In the genomic region with DNA sequence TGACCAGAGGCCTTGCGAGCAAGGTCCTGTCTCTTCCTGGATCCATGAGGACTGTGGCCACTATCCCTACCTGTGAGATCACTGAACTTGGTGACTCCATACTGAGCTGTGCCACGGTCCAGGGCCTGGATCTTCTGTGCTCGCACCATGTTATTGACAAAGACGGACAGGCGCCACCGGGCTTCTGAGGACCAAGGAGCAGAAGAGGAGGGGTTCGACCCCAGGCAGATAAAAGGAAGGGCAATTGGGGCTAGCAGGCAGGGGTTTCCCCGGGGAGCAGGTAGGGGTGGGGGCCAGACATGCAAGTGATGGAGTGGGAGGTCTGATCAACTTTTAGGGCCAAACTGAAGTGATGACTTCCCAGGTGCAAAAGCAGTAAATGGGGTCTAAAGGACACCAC, we compare ENCODE assay signal across 32 cellular contexts. TPM values are rescaled to one million over a fixed set of nuclear protein-coding genes. Genes with fewer than 3 reads are reported as not detected.
"Had no signal": no experiment of that assay in that cellular context is flagged by ENCODE, and none has a peak within 500 bp of the region (broad histone marks: within the 10 kb centered on the region; RNA-seq: fewer than 3 reads in every experiment).

No MANE protein-coding gene starts in this region.

- H3K27ac Mint-ChIP-seq: activated CD4-positive, alpha-beta T cell treated with anti-CD3 and anti-CD28 coated beads, Interleukin-2, amount 10 ng/mL, durations not matched to agents 7 days and 5 days; activated CD8-positive, alpha-beta T cell treated with anti-CD3 and anti-CD28 coated beads for 36 hours; activated naive CD8-positive, alpha-beta T cell treated with anti-CD3 and anti-CD28 coated beads, Interleukin-2, amount 10 ng/mL, durations not matched to agents 7 days and 5 days; activated T-helper 2 cell treated with anti-CD3 and anti-CD28 coated beads, Interferon-gamma antibody, Interleukin-2, Interleukin-4, amounts not matched to agents 10 μg/mL and 5 μg/mL and 100 μg/mL, durations not matched to agents 14 hours and 24 hours and 36 hours; dendritic cell treated with granulocyte-macrophage colony-stimulating factor and Interleukin-4, amounts not matched to agents 40 ng/mL and 50 ng/mL, for 4 days; endodermal cell; stimulated activated naive B cell treated with anti-CD40 and anti-IgM and Interleukin-4, amounts not matched to agents 10 μg/mL and 1 μg/mL and 100 μg/mL, for 72 hours had no signal

- H3K9me3 ChIP-seq: heart left ventricle, left ventricle myocardium inferior, right atrium auricular region, stomach, thyroid gland, upper lobe of left lung, vagina had no signal

- H3K4me3 Mint-ChIP-seq: activated CD4-positive, alpha-beta T cell treated with anti-CD3 and anti-CD28 coated beads, Interleukin-2, amount 10 ng/mL, durations not matched to agents 7 days and 5 days; activated CD8-positive, alpha-beta T cell treated with anti-CD3 and anti-CD28 coated beads for 36 hours; activated naive CD8-positive, alpha-beta T cell treated with anti-CD3 and anti-CD28 coated beads, Interleukin-2, amount 10 ng/mL, durations not matched to agents 7 days and 5 days; dendritic cell treated with granulocyte-macrophage colony-stimulating factor and Interleukin-4, amounts not matched to agents 40 ng/mL and 50 ng/mL, for 4 days; endodermal cell had no signal

- H3K4me3 ChIP-seq: heart left ventricle, left ventricle myocardium inferior, lung, right atrium auricular region, smooth muscle cell, stomach, thyroid gland, upper lobe of left lung, vagina had no signal

- H3K36me3 ChIP-seq: thyroid gland, vagina had no signal

- H3K36me3 Mint-ChIP-seq: activated naive CD8-positive, alpha-beta T cell treated with anti-CD3 and anti-CD28 coated beads, Interleukin-2, amount 10 ng/mL, durations not matched to agents 7 days and 5 days; stimulated activated naive B cell treated with anti-CD40 and anti-IgM and Interleukin-4, amounts not matched to agents 10 μg/mL and 1 μg/mL and 100 μg/mL, for 72 hours had no signal

- H3K27ac ChIP-seq: heart left ventricle, left ventricle myocardium inferior, right atrium auricular region, stomach, thyroid gland, upper lobe of left lung, vagina had no signal

- H3K9me3 Mint-ChIP-seq: activated CD4-positive, alpha-beta T cell treated with anti-CD3 and anti-CD28 coated beads, Interleukin-2, amount 10 ng/mL, durations not matched to agents 7 days and 5 days; activated CD8-positive, alpha-beta T cell treated with anti-CD3 and anti-CD28 coated beads for 36 hours; activated naive CD8-positive, alpha-beta T cell treated with anti-CD3 and anti-CD28 coated beads, Interleukin-2, amount 10 ng/mL, durations not matched to agents 7 days and 5 days; activated T-cell treated with anti-CD3 and anti-CD28 coated beads, Interleukin-2, amount 50 U/mL, for 4 hours; activated T-helper 2 cell treated with anti-CD3 and anti-CD28 coated beads, Interferon-gamma antibody, Interleukin-2, Interleukin-4, amounts not matched to agents 10 μg/mL and 5 μg/mL and 100 μg/mL, durations not matched to agents 14 hours and 24 hours and 36 hours; dendritic cell treated with granulocyte-macrophage colony-stimulating factor and Interleukin-4, amounts not matched to agents 40 ng/mL and 50 ng/mL, for 4 days; stimulated activated naive B cell treated with anti-CD40 and anti-IgM and Interleukin-4, amounts not matched to agents 10 μg/mL and 1 μg/mL and 100 μg/mL, for 72 hours had no signal

- ATAC-seq: activated CD8-positive, alpha-beta T cell treated with anti-CD3 and anti-CD28 coated beads for 36 hours; activated T-cell treated with anti-CD3 and anti-CD28 coated beads, Interleukin-2, amount 50 U/mL, for 4 hours; esophagus mucosa; heart left ventricle; stimulated activated naive B cell treated with anti-CD40 and anti-IgM and Interleukin-4, amounts not matched to agents 10 μg/mL and 1 μg/mL and 100 μg/mL, for 72 hours had no signal

- FAIRE-seq: islet of Langerhans had no signal

- DNase-seq: activated CD4-positive, alpha-beta T cell treated with anti-CD3 and anti-CD28 coated beads, Interleukin-2, amount 10 ng/mL, durations not matched to agents 7 days and 5 days; activated CD4-positive, CD25-positive, alpha-beta regulatory T cell treated with anti-CD3 and anti-CD28 coated beads, Interleukin-2, amount 50 U/mL, for 72 hours; activated CD8-positive, alpha-beta T cell treated with anti-CD3 and anti-CD28 coated beads for 36 hours; activated naive CD4-positive, alpha-beta T cell treated with Interleukin-2 at 50 U/mL for 16 hours; activated naive CD8-positive, alpha-beta T cell treated with anti-CD3 and anti-CD28 coated beads, Interleukin-2, amount 10 ng/mL, durations not matched to agents 7 days and 5 days; activated T-cell treated with anti-CD3 and anti-CD28 coated beads, Interleukin-2, amount 50 U/mL, for 4 hours; amniotic stem cell; central memory CD4-positive, alpha-beta T cell; endodermal cell; foreskin fibroblast; heart left ventricle; left ventricle myocardium inferior; mesendoderm; occipital lobe; stimulated activated CD4-positive, alpha-beta T cell treated with anti-CD3 and anti-CD28 coated beads, Interleukin-1b, Interleukin-23, amount 100 ng/mL, for 48 hours; stimulated activated CD4-positive, alpha-beta T cell treated with anti-CD3 and anti-CD28 coated beads, Interleukin-4, amount 100 ng/mL, for 4 hours; stimulated activated CD8-positive, alpha-beta memory T cell treated with anti-CD3 and anti-CD28 coated beads, Interleukin-4, amount 100 ng/mL, for 48 hours; stimulated activated naive B cell treated with anti-CD40 and anti-IgM and Interleukin-4, amounts not matched to agents 10 μg/mL and 1 μg/mL and 100 μg/mL, for 72 hours; stomach; T-helper 2 cell; thyroid gland; upper lobe of left lung had no signal

- H3K27me3 Mint-ChIP-seq: activated CD8-positive, alpha-beta T cell treated with anti-CD3 and anti-CD28 coated beads for 36 hours had no signal

RNA-seq across cellular contexts. Expression of a gene that starts 19.5 kb away (rescaled TPM):
- total RNA-seq: heart left ventricle, left ventricle myocardium inferior, mononuclear cell, occipital lobe, right atrium auricular region, smooth muscle cell, stomach, vagina had no signal
- polyA plus RNA-seq: neural cell had no signal

RNA-seq across cellular contexts. Expression of a gene that starts 26.6 kb away (rescaled TPM):
- polyA plus RNA-seq: neural cell had no signal
